In genomic region chr16:50025544-50025931, GRCh38 we compare ENCODE assay signal across 8 cellular contexts. TPM values are rescaled to one million over a fixed set of nuclear protein-coding genes. Genes with fewer than 3 reads are reported as not detected.
A peak's percentile ranks its signal among the peaks of the same experiment; 100 is the strongest.
DNase-seq lines count a peak whose midpoint lies in the region; ATAC-seq and TF ChIP-seq lines count a peak whose summit lies in the region.

No MANE protein-coding gene starts in this region.

- H3K4me1 Mint-ChIP-seq in dendritic cell treated with granulocyte-macrophage colony-stimulating factor and Interleukin-4, amounts not matched to agents 40 ng/mL and 50 ng/mL, for 4 days (ENCODE audit: low read depth), result peaks cover 5% of the 10 kb centered on the region

- no peaks in the 10 kb centered on the region for H3K9me3 ChIP-seq in mononuclear cell (ENCODE audit: low read depth, low read length)
- no peaks in the 10 kb centered on the region for H3K9me3 ChIP-seq in tibial artery

- peak overlapping the region; percentile 81 to 83 for H3K27ac ChIP-seq in tibial artery

- peaks cover 5 to 6% (median 6%) of the 10 kb centered on the region in 3 donors for H3K36me3 ChIP-seq in tibial artery

- H3K27me3 ChIP-seq in mononuclear cell (ENCODE audit: insufficient read depth, low read length), result no peaks in the 10 kb centered on the region
- H3K27me3 ChIP-seq in tibial artery, result no peaks in the 10 kb centered on the region

- H3K36me3 Mint-ChIP-seq in dendritic cell treated with granulocyte-macrophage colony-stimulating factor and Interleukin-4, amounts not matched to agents 40 ng/mL and 50 ng/mL, for 4 days (ENCODE audit: low read depth), result peaks cover 23% of the 10 kb centered on the region

- peak overlapping the region; percentile 89 for H3K4me3 Mint-ChIP-seq in dendritic cell treated with granulocyte-macrophage colony-stimulating factor and Interleukin-4, amounts not matched to agents 40 ng/mL and 50 ng/mL, for 4 days

- H3K27me3 Mint-ChIP-seq in dendritic cell treated with granulocyte-macrophage colony-stimulating factor and Interleukin-4, amounts not matched to agents 40 ng/mL and 50 ng/mL, for 4 days, result peaks cover 3% of the 10 kb centered on the region

- H3K4me3 ChIP-seq in mononuclear cell (ENCODE audit: low read length), result peak overlapping the region; percentile 94
- peak overlapping the region; percentile 88 to 93 for H3K4me3 ChIP-seq in tibial artery

- intact Hi-C loops in dendritic cell treated with granulocyte-macrophage colony-stimulating factor and Interleukin-4, amounts not matched to agents 40 ng/mL and 50 ng/mL, for 4 days (cut with micrococcal nuclease), result loop anchor here (1.0 to 10.0 kb wide), 5 partner anchors 13 to 329 kb away; no protein-coding TSS in a partner anchor
- intact Hi-C loops in tibial artery (cut with DNase I; ENCODE audit: low total_unique reads), result loop anchor here (5.0 to 10.0 kb wide), 2 partner anchors 129 to 187 kb away; partner anchors contain the start of gene TENT4B

- no peaks in the 10 kb centered on the region for H3K9me3 Mint-ChIP-seq in dendritic cell treated with granulocyte-macrophage colony-stimulating factor and Interleukin-4, amounts not matched to agents 40 ng/mL and 50 ng/mL, for 4 days

- DNase-seq in NCI-H345 (lab: John Stamatoyannopoulos, UW) (peak; percentile 34), NCI-H345 treated with DMSO at 0.1 percent for 48 hours (lab: John Stamatoyannopoulos, UW; ENCODE audit: unreplicated experiment) (no peak), T-helper 2 cell (peak in 4 of 5 experiments; percentile 2 to 35 (median 14)), tibial artery (no peak), NCI-H510A (lab: John Stamatoyannopoulos, UW) (no peak)

- H3K4me1 ChIP-seq in mononuclear cell (ENCODE audit: insufficient read depth, low read length), result peaks cover 30% of the 10 kb centered on the region
- H3K4me1 ChIP-seq in tibial artery, result peaks cover 0 to 23% (median 10%) of the 10 kb centered on the region in 4 donors

- peak; percentile 9 for ATAC-seq in HG03135 (IDR thresholded peaks at IDR 0.05; ENCODE audit: unreplicated experiment)

- H3K27ac Mint-ChIP-seq in dendritic cell treated with granulocyte-macrophage colony-stimulating factor and Interleukin-4, amounts not matched to agents 40 ng/mL and 50 ng/mL, for 4 days, result peak overlapping the region; percentile 83

- TF ChIP-seq CTCF in tibial artery (IDR thresholded peaks at IDR 0.05), result no peak

RNA-seq across cellular contexts. Expression of gene CNEP1R1, which starts 0.5 kb away (rescaled TPM):
- 55.4 TPM for total RNA-seq in mononuclear cell

RNA-seq across cellular contexts. Expression of gene HEATR3, which starts 40.2 kb away (rescaled TPM):
- 12.5 TPM for total RNA-seq in mononuclear cell

Comparison
In these comparisons a context has a peak if more than half of its experiments do, and no peak if none do; other contexts are left out.
1. DNase-seq: peak in NCI-H345 (single experiment) and T-helper 2 cell (4 of 5); none in NCI-H345 treated with DMSO at 0.1 percent for 48 hours (single experiment), tibial artery (0 of 2) and NCI-H510A (single experiment).